Comparison of ENCODE assay signal across 1 cellular context in the genomic region with DNA sequence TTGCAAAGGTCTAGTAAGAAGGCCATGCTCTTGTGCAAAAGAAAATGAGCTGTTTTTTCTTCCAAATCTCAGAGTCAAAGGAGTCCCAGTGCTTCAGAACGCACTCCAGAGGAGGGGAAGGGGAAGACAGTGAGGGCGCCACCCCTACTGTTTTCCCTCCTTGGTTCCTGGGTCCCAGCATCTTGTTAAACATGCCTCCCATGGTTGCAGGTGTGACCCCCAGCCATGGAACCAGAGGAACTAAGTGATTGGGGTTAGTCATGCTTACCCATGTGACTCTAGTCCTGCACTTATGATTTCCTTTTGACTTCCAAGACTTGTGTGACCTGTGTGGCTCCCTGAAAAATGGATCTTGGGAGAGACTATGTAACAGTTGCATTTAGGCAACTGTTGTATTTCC.
TF ChIP-seq lines count a peak whose summit lies in the region.

No MANE protein-coding gene starts in this region.

TF ChIP-seq in K562, 482 proteins besides CTCF, POLR2A, EP300 and RAD21:
- TF ChIP-seq CEBPG (CRISPR knock-in tag; IDR thresholded peaks at IDR 0.05), result no peak
- TF ChIP-seq CEBPG (tag; conservative IDR thresholded peaks at IDR 0.05 in 1 of 2, IDR thresholded peaks at IDR 0.05 in 1 of 2), result peak in 1 of 2 experiments; percentile 47; a peak in 1 of 4 replicates
- TF ChIP-seq MTF1 (CRISPR knock-in tag; IDR thresholded peaks at IDR 0.05; ENCODE audit: borderline replicate concordance), result no peak
- TF ChIP-seq TRIM28 (IDR thresholded peaks at IDR 0.05), result peak; percentile 78
- 0 out of 2 replicates have a peak, but pooled peaks have one; percentile 48 for TF ChIP-seq CBX5 (IDR thresholded peaks at IDR 0.05; ENCODE audit: borderline replicate concordance, low read depth)
- TF ChIP-seq CBX3 (IDR thresholded peaks at IDR 0.05; ENCODE audit: borderline replicate concordance in 1 of 2, low read length in 2 of 2), result peak in 1 of 2 experiments; percentile 82; a peak in 1 of 3 replicates
- TF ChIP-seq CEBPB (tag; IDR thresholded peaks at IDR 0.05), result peak; percentile 55; the same call in 1 of the 2 replicates
- no peak for TF ChIP-seq TEAD2 (tag; IDR thresholded peaks at IDR 0.05)
